In the genomic region with DNA sequence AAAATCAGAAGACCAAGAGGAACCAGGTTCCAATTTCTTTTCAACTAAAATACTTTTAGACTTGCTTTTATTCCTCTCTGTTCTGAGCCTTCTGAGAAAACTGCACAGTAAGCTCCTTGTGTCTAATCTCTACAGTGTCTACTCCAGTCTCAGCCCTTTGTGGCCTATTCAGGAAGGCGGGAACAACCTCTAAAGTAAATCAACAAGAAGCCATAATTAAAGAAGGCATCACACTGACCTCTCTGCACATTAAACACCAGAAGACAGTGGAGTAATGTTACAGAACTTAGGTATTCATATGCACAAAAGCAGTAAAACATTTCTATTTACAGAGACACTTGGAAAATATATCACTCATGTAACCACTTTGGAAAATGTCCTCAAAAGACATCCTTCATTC, we compare ENCODE assay signal across 21 cellular contexts. TPM values are rescaled to one million over a fixed set of nuclear protein-coding genes. Genes with fewer than 3 reads are reported as not detected.
A peak's percentile ranks its signal among the peaks of the same experiment; 100 is the strongest.
DNase-seq lines count a peak whose midpoint lies in the region; ATAC-seq, FAIRE-seq and TF ChIP-seq lines count a peak whose summit lies in the region.
"Had no signal": no experiment of that assay in that cellular context is flagged by ENCODE, and none has a peak within 500 bp of the region (broad histone marks: within the 10 kb centered on the region; RNA-seq: fewer than 3 reads in every experiment).

No MANE protein-coding gene starts in this region.

- no peak for FAIRE-seq in GM19239 (lab: Jason Lieb, UNC)
- FAIRE-seq: A549, GM12892 had no signal

- peak overlapping the region; percentile 73 for H3K27ac Mint-ChIP-seq in activated CD8-positive, alpha-beta T cell treated with anti-CD3 and anti-CD28 coated beads for 36 hours
- H3K27ac Mint-ChIP-seq in activated CD8-positive, alpha-beta T cell treated with anti-CD3 and anti-CD28 coated beads, Interleukin-2, amount 10 ng/mL, durations not matched to agents 7 days and 5 days, result no peak overlapping the region
- peak overlapping the region; percentile 44 for H3K27ac Mint-ChIP-seq in CD4-positive, alpha-beta T cell
- H3K27ac Mint-ChIP-seq in HFFc6, result peak overlapping the region; percentile 17; the same call in 1 of the 2 replicates
- H3K27ac Mint-ChIP-seq: GM23338 had no signal

- peaks cover 32% of the 10 kb centered on the region for H3K36me3 Mint-ChIP-seq in activated CD8-positive, alpha-beta T cell treated with anti-CD3 and anti-CD28 coated beads for 36 hours (ENCODE audit: low read depth)
- H3K36me3 Mint-ChIP-seq in activated CD8-positive, alpha-beta T cell treated with anti-CD3 and anti-CD28 coated beads, Interleukin-2, amount 10 ng/mL, durations not matched to agents 7 days and 5 days (ENCODE audit: low read depth), result peaks cover 51% of the 10 kb centered on the region
- peaks cover 94% of the 10 kb centered on the region for H3K36me3 Mint-ChIP-seq in CD4-positive, alpha-beta T cell (ENCODE audit: low read depth)
- H3K36me3 Mint-ChIP-seq in HFFc6 (ENCODE audit: low read depth), result peaks cover 33% of the 10 kb centered on the region

- CTCF ChIA-PET in activated CD8-positive, alpha-beta T cell treated with anti-CD3 and anti-CD28 coated beads for 36 hours (lab: Charles Lee), result interaction anchor here (0.7 kb wide), 1 partner anchor 9 kb away, joined by 4 read pairs; no protein-coding TSS in a partner anchor
- CTCF ChIA-PET in activated CD8-positive, alpha-beta T cell treated with anti-CD3 and anti-CD28 coated beads, Interleukin-2, amount 10 ng/mL, durations not matched to agents 7 days and 5 days (lab: Charles Lee), result no interaction called here
- CTCF ChIA-PET in CD4-positive, alpha-beta T cell (lab: Charles Lee), result interaction anchor here (1.0 kb wide), 1 partner anchor 49 kb away, joined by 3 read pairs; a partner anchor contains a TSS

- no peak for DNase-seq in activated CD8-positive, alpha-beta T cell treated with anti-CD3 and anti-CD28 coated beads for 36 hours
- DNase-seq in activated CD8-positive, alpha-beta T cell treated with anti-CD3 and anti-CD28 coated beads, Interleukin-2, amount 10 ng/mL, durations not matched to agents 7 days and 5 days, result no peak
- no peak for DNase-seq in CD4-positive, alpha-beta T cell
- no peak for DNase-seq in HFFc6
- peak; percentile 68 for DNase-seq in left kidney (ENCODE audit: low read depth, low spot score)
- no peak for DNase-seq in GM19239 (ENCODE audit: insufficient read length, low spot score)
- DNase-seq: Caco-2, DMS153, NCI-H1092, NCI-H1694 treated with DMSO at 0.1 percent for 48 hours, NCI-H2171, NCI-H510A, NCI-H82, PC-3 had no signal

- peaks cover 13% of the 10 kb centered on the region for H3K4me1 Mint-ChIP-seq in activated CD8-positive, alpha-beta T cell treated with anti-CD3 and anti-CD28 coated beads for 36 hours (ENCODE audit: low read depth)
- no peaks in the 10 kb centered on the region for H3K4me1 Mint-ChIP-seq in activated CD8-positive, alpha-beta T cell treated with anti-CD3 and anti-CD28 coated beads, Interleukin-2, amount 10 ng/mL, durations not matched to agents 7 days and 5 days (ENCODE audit: low read depth)
- H3K4me1 Mint-ChIP-seq in CD4-positive, alpha-beta T cell (ENCODE audit: low read depth), result peaks cover 23% of the 10 kb centered on the region
- no peaks in the 10 kb centered on the region for H3K4me1 Mint-ChIP-seq in HFFc6 (ENCODE audit: low read depth)
- H3K4me1 Mint-ChIP-seq: GM23338 had no signal

- no peak overlapping the region for H3K4me3 Mint-ChIP-seq in activated CD8-positive, alpha-beta T cell treated with anti-CD3 and anti-CD28 coated beads for 36 hours
- H3K4me3 Mint-ChIP-seq in activated CD8-positive, alpha-beta T cell treated with anti-CD3 and anti-CD28 coated beads, Interleukin-2, amount 10 ng/mL, durations not matched to agents 7 days and 5 days, result no peak overlapping the region
- no peak overlapping the region for H3K4me3 Mint-ChIP-seq in CD4-positive, alpha-beta T cell
- H3K4me3 Mint-ChIP-seq in HFFc6, result no peak overlapping the region
- H3K4me3 Mint-ChIP-seq: GM23338 had no signal

- intact Hi-C loops in activated CD8-positive, alpha-beta T cell treated with anti-CD3 and anti-CD28 coated beads for 36 hours (cut with micrococcal nuclease), result no loop called here
- intact Hi-C loops in CD4-positive, alpha-beta T cell (cut with DNase I, micrococcal nuclease), result loop anchor here in 1 of 2 experiments (5.0 kb wide), 1 partner anchor 40 kb away; no protein-coding TSS in a partner anchor

- no peak overlapping the region for H3K27ac ChIP-seq in CD4-positive, alpha-beta T cell (ENCODE audit: low read depth, low read length)
- H3K27ac ChIP-seq: A549; BLaER1 treated with 17β-estradiol and CSF1 and Interleukin-3, amounts not matched to agents 10 nM and 100 nM; SJSA1 had no signal

- POLR2A ChIA-PET in activated CD8-positive, alpha-beta T cell treated with anti-CD3 and anti-CD28 coated beads for 36 hours (lab: Charles Lee), result interaction anchor here (0.6 to 1.5 kb wide), 2 partner anchors 48 to 138 kb away, joined by 3 to 4 read pairs; a partner anchor contains a TSS
- POLR2A ChIA-PET in activated CD8-positive, alpha-beta T cell treated with anti-CD3 and anti-CD28 coated beads, Interleukin-2, amount 10 ng/mL, durations not matched to agents 7 days and 5 days (lab: Charles Lee), result no interaction called here
- POLR2A ChIA-PET in CD4-positive, alpha-beta T cell (lab: Charles Lee), result no interaction called here

- no peaks in the 10 kb centered on the region for H3K9me3 Mint-ChIP-seq in activated CD8-positive, alpha-beta T cell treated with anti-CD3 and anti-CD28 coated beads for 36 hours
- H3K9me3 Mint-ChIP-seq in activated CD8-positive, alpha-beta T cell treated with anti-CD3 and anti-CD28 coated beads, Interleukin-2, amount 10 ng/mL, durations not matched to agents 7 days and 5 days (ENCODE audit: insufficient read depth), result no peaks in the 10 kb centered on the region
- no peaks in the 10 kb centered on the region for H3K9me3 Mint-ChIP-seq in CD4-positive, alpha-beta T cell
- H3K9me3 Mint-ChIP-seq in HFFc6, result no peaks in the 10 kb centered on the region
- H3K9me3 Mint-ChIP-seq: GM23338 had no signal

- no peaks in the 10 kb centered on the region for H3K27me3 ChIP-seq in CD4-positive, alpha-beta T cell (ENCODE audit: control insufficient read depth, insufficient read depth, low read length)
- H3K27me3 ChIP-seq: BLaER1 treated with 17β-estradiol and CSF1 and Interleukin-3, amounts not matched to agents 10 nM and 100 nM; SJSA1 had no signal

- H3K27me3 Mint-ChIP-seq in activated CD8-positive, alpha-beta T cell treated with anti-CD3 and anti-CD28 coated beads for 36 hours, result no peaks in the 10 kb centered on the region
- no peaks in the 10 kb centered on the region for H3K27me3 Mint-ChIP-seq in activated CD8-positive, alpha-beta T cell treated with anti-CD3 and anti-CD28 coated beads, Interleukin-2, amount 10 ng/mL, durations not matched to agents 7 days and 5 days (ENCODE audit: low read depth)
- no peaks in the 10 kb centered on the region for H3K27me3 Mint-ChIP-seq in CD4-positive, alpha-beta T cell
- H3K27me3 Mint-ChIP-seq in HFFc6 (ENCODE audit: insufficient read depth), result no peaks in the 10 kb centered on the region

- no peak for ATAC-seq in activated CD8-positive, alpha-beta T cell treated with anti-CD3 and anti-CD28 coated beads for 36 hours
- ATAC-seq in activated CD8-positive, alpha-beta T cell treated with anti-CD3 and anti-CD28 coated beads, Interleukin-2, amount 10 ng/mL, durations not matched to agents 7 days and 5 days, result no peak
- ATAC-seq in CD4-positive, alpha-beta T cell (ENCODE audit: poor library complexity), result no peak
- ATAC-seq in HG02981 (IDR thresholded peaks at IDR 0.05; ENCODE audit: unreplicated experiment), result no peak
- no peak for ATAC-seq in SK-N-SH treated with all-trans-retinoic acid at 6 μM for 48 hours
- ATAC-seq: A549, GM23338, PC-3 had no signal

- TF ChIP-seq CTCF in activated CD8-positive, alpha-beta T cell treated with anti-CD3 and anti-CD28 coated beads for 36 hours (IDR thresholded peaks at IDR 0.05), result no peak
- TF ChIP-seq CTCF in CD4-positive, alpha-beta T cell (IDR thresholded peaks at IDR 0.05), result no peak
- TF ChIP-seq CTCF in HFFc6 (IDR thresholded peaks at IDR 0.05), result no peak

- H3K9me3 ChIP-seq in CD4-positive, alpha-beta T cell (ENCODE audit: control insufficient read depth, low read length), result no peaks in the 10 kb centered on the region
- H3K9me3 ChIP-seq: A549; BLaER1 treated with 17β-estradiol and CSF1 and Interleukin-3, amounts not matched to agents 10 nM and 100 nM; Caco-2; SJSA1 had no signal

TF ChIP-seq in SK-N-SH treated with all-trans-retinoic acid at 6 μM for 48 hours, 23 proteins besides CTCF, POLR2A, EP300 and RAD21 (continues in another document):
- TF ChIP-seq, protein P1, sequence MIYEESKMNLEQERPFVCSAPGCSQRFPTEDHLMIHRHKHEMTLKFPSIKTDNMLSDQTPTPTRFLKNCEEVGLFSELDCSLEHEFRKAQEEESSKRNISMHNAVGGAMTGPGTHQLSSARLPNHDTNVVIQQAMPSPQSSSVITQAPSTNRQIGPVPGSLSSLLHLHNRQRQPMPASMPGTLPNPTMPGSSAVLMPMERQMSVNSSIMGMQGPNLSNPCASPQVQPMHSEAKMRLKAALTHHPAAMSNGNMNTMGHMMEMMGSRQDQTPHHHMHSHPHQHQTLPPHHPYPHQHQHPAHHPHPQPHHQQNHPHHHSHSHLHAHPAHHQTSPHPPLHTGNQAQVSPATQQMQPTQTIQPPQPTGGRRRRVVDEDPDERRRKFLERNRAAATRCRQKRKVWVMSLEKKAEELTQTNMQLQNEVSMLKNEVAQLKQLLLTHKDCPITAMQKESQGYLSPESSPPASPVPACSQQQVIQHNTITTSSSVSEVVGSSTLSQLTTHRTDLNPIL (CRISPR knock-in tag; IDR thresholded peaks at IDR 0.05; ENCODE audit: low read depth), result no peak
- TF ChIP-seq SNAI2 (CRISPR knock-in tag; IDR thresholded peaks at IDR 0.05), result no peak

RNA-seq across cellular contexts. Expression of a gene that starts 14.9 kb away (rescaled TPM):
- 10 to 100 TPM in 1 of 2 experiments, 1 to 10 TPM in 1; 9.8 to 10.9 TPM for total RNA-seq in activated CD8-positive, alpha-beta T cell treated with anti-CD3 and anti-CD28 coated beads for 36 hours
- 10 to 100 TPM; 10.2 TPM for total RNA-seq in activated CD8-positive, alpha-beta T cell treated with anti-CD3 and anti-CD28 coated beads, Interleukin-2, amount 10 ng/mL, durations not matched to agents 7 days and 5 days
- 10 to 100 TPM; 20.2 to 23.3 TPM for total RNA-seq in CD4-positive, alpha-beta T cell
- 10 to 100 TPM in 2 of 6 experiments, 1 to 10 TPM in 4; 6.5 to 10.7 (median 9.6) TPM for total RNA-seq in HFFc6 (2021; fragmentation: NEBNext Ultra II Directional; extraction: Animal tissue kit (Norgen Biotek cat#: 25700))

RNA-seq across cellular contexts. Expression of a gene that starts 48.6 kb away (rescaled TPM):
- total RNA-seq in activated CD8-positive, alpha-beta T cell treated with anti-CD3 and anti-CD28 coated beads for 36 hours, result 10 to 100 TPM; 37.6 to 41.7 TPM
- 10 to 100 TPM; 45.1 to 45.9 TPM for total RNA-seq in activated CD8-positive, alpha-beta T cell treated with anti-CD3 and anti-CD28 coated beads, Interleukin-2, amount 10 ng/mL, durations not matched to agents 7 days and 5 days
- 10 to 100 TPM; 50.7 to 53.5 TPM for total RNA-seq in CD4-positive, alpha-beta T cell
- total RNA-seq in HFFc6 (2021; fragmentation: NEBNext Ultra II Directional; extraction: Animal tissue kit (Norgen Biotek cat#: 25700)), result 10 to 100 TPM; 36.5 to 46.3 (median 41.2) TPM

RNA-seq across cellular contexts. Expression of a gene that starts 49.1 kb away (rescaled TPM):
- total RNA-seq in activated CD8-positive, alpha-beta T cell treated with anti-CD3 and anti-CD28 coated beads for 36 hours, result 10 to 100 TPM; 15.2 to 15.3 TPM
- total RNA-seq in activated CD8-positive, alpha-beta T cell treated with anti-CD3 and anti-CD28 coated beads, Interleukin-2, amount 10 ng/mL, durations not matched to agents 7 days and 5 days, result 10 to 100 TPM; 13.0 to 15.6 TPM
- total RNA-seq in CD4-positive, alpha-beta T cell, result 10 to 100 TPM; 23.8 to 26.0 TPM
- total RNA-seq in HFFc6 (2021; fragmentation: NEBNext Ultra II Directional; extraction: Animal tissue kit (Norgen Biotek cat#: 25700)), result 10 to 100 TPM in 1 of 6 experiments, 1 to 10 TPM in 5; 7.0 to 10.7 (median 8.6) TPM
